ENCODE assay signal across 1 cellular context in genomic region chr2:3837086-3837485, GRCh38.
TF ChIP-seq lines count a peak whose summit lies in the region.

No MANE protein-coding gene starts in this region.

TF ChIP-seq in K562, 482 proteins besides CTCF, POLR2A, EP300 and RAD21 (continued from another document):
- TF ChIP-seq ZNF318 (IDR thresholded peaks at IDR 0.05; ENCODE audit: borderline replicate concordance in 1 of 2, low read depth in 1 of 2) (no peak), SREBF2 (CRISPR knock-in tag; IDR thresholded peaks at IDR 0.05) (no peak), ZBED1 (IDR thresholded peaks at IDR 0.05) (no peak), C11orf30 (IDR thresholded peaks at IDR 0.05; ENCODE audit: low read depth) (peak; percentile 55; the same call in 1 of the 2 replicates), CC2D1A (IDR thresholded peaks at IDR 0.05) (no peak), MAFK (IDR thresholded peaks at IDR 0.05; ENCODE audit: low read length) (0 out of 2 replicates have a peak, but pooled peaks have one; percentile 32), MAFF (IDR thresholded peaks at IDR 0.05; ENCODE audit: low read length) (peak; percentile 38), BCOR (IDR thresholded peaks at IDR 0.05) (no peak), ZNF316 (IDR thresholded peaks at IDR 0.05) (peak; percentile 51; the same call in 1 of the 2 replicates)
- TF ChIP-seq, protein P1, sequence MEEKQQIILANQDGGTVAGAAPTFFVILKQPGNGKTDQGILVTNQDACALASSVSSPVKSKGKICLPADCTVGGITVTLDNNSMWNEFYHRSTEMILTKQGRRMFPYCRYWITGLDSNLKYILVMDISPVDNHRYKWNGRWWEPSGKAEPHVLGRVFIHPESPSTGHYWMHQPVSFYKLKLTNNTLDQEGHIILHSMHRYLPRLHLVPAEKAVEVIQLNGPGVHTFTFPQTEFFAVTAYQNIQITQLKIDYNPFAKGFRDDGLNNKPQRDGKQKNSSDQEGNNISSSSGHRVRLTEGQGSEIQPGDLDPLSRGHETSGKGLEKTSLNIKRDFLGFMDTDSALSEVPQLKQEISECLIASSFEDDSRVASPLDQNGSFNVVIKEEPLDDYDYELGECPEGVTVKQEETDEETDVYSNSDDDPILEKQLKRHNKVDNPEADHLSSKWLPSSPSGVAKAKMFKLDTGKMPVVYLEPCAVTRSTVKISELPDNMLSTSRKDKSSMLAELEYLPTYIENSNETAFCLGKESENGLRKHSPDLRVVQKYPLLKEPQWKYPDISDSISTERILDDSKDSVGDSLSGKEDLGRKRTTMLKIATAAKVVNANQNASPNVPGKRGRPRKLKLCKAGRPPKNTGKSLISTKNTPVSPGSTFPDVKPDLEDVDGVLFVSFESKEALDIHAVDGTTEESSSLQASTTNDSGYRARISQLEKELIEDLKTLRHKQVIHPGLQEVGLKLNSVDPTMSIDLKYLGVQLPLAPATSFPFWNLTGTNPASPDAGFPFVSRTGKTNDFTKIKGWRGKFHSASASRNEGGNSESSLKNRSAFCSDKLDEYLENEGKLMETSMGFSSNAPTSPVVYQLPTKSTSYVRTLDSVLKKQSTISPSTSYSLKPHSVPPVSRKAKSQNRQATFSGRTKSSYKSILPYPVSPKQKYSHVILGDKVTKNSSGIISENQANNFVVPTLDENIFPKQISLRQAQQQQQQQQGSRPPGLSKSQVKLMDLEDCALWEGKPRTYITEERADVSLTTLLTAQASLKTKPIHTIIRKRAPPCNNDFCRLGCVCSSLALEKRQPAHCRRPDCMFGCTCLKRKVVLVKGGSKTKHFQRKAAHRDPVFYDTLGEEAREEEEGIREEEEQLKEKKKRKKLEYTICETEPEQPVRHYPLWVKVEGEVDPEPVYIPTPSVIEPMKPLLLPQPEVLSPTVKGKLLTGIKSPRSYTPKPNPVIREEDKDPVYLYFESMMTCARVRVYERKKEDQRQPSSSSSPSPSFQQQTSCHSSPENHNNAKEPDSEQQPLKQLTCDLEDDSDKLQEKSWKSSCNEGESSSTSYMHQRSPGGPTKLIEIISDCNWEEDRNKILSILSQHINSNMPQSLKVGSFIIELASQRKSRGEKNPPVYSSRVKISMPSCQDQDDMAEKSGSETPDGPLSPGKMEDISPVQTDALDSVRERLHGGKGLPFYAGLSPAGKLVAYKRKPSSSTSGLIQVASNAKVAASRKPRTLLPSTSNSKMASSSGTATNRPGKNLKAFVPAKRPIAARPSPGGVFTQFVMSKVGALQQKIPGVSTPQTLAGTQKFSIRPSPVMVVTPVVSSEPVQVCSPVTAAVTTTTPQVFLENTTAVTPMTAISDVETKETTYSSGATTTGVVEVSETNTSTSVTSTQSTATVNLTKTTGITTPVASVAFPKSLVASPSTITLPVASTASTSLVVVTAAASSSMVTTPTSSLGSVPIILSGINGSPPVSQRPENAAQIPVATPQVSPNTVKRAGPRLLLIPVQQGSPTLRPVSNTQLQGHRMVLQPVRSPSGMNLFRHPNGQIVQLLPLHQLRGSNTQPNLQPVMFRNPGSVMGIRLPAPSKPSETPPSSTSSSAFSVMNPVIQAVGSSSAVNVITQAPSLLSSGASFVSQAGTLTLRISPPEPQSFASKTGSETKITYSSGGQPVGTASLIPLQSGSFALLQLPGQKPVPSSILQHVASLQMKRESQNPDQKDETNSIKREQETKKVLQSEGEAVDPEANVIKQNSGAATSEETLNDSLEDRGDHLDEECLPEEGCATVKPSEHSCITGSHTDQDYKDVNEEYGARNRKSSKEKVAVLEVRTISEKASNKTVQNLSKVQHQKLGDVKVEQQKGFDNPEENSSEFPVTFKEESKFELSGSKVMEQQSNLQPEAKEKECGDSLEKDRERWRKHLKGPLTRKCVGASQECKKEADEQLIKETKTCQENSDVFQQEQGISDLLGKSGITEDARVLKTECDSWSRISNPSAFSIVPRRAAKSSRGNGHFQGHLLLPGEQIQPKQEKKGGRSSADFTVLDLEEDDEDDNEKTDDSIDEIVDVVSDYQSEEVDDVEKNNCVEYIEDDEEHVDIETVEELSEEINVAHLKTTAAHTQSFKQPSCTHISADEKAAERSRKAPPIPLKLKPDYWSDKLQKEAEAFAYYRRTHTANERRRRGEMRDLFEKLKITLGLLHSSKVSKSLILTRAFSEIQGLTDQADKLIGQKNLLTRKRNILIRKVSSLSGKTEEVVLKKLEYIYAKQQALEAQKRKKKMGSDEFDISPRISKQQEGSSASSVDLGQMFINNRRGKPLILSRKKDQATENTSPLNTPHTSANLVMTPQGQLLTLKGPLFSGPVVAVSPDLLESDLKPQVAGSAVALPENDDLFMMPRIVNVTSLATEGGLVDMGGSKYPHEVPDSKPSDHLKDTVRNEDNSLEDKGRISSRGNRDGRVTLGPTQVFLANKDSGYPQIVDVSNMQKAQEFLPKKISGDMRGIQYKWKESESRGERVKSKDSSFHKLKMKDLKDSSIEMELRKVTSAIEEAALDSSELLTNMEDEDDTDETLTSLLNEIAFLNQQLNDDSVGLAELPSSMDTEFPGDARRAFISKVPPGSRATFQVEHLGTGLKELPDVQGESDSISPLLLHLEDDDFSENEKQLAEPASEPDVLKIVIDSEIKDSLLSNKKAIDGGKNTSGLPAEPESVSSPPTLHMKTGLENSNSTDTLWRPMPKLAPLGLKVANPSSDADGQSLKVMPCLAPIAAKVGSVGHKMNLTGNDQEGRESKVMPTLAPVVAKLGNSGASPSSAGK (IDR thresholded peaks at IDR 0.05), result no peak
TF ChIP-seq in K562: peak in this region for 4.
